In genomic region chr16:85199880-85200279, GRCh38 we compare ENCODE assay signal across 18 cellular contexts.
DNase-seq lines count a peak whose midpoint lies in the region; ATAC-seq and TF ChIP-seq lines count a peak whose summit lies in the region.
"Had no signal": no experiment of that assay in that cellular context is flagged by ENCODE, and none has a peak within 500 bp of the region (broad histone marks: within the 10 kb centered on the region; RNA-seq: fewer than 3 reads in every experiment).

No MANE protein-coding gene starts in this region.

- H2BK15ac ChIP-seq in mesendoderm (replicated peaks; ENCODE audit: low read depth) = no peak overlapping the region

- no peak overlapping the region for H2BK120ac ChIP-seq in mesendoderm (ENCODE audit: low read depth, low read length)

- ATAC-seq in heart right ventricle (no peak), GM18505 (IDR thresholded peaks at IDR 0.05; ENCODE audit: unreplicated experiment) (no peak), HG02973 (IDR thresholded peaks at IDR 0.05; ENCODE audit: unreplicated experiment) (no peak)

- H3K56ac ChIP-seq in mesendoderm (ENCODE audit: low read length) = peak overlapping the region; percentile 15

- peaks cover 5% of the 10 kb centered on the region for H3K79me2 ChIP-seq in mesendoderm (ENCODE audit: control insufficient read depth, insufficient read depth, low read length)

- DNase-seq in left ventricle myocardium inferior (no peak), heart right ventricle (no peak), adrenal gland (no peak), mesendoderm (no peak), type B pancreatic cell (ENCODE audit: extremely low spot score, unreplicated experiment) (no peak), DMS 273 (lab: John Stamatoyannopoulos, UW; ENCODE audit: unreplicated experiment) (no peak)
- DNase-seq: CD4-positive, CD25-positive, alpha-beta regulatory T cell; DMS79 treated with DMSO at 0.1 percent for 48 hours; GDM1; H7; NCI-H1092; NCI-H1694; NCI-H345; NCI-H69; NK-92 treated with Interleukin-12 subunit alpha and Interleukin-12 subunit beta, amount 100 ng/mL, for 24 hours had no signal

- H4K5ac ChIP-seq in mesendoderm (ENCODE audit: low read length) = no peak overlapping the region

- TF ChIP-seq CTCF in left ventricle myocardium inferior (IDR thresholded peaks at IDR 0.05; ENCODE audit: borderline replicate concordance) (no peak), heart right ventricle (IDR thresholded peaks at IDR 0.05) (no peak), adrenal gland (IDR thresholded peaks at IDR 0.05) (no peak), type B pancreatic cell (conservative IDR thresholded peaks at IDR 0.05) (no peak)

- no peak overlapping the region for H2BK5ac ChIP-seq in mesendoderm (ENCODE audit: low read length)

- H3K9me3 ChIP-seq in left ventricle myocardium inferior (replicated peaks) = no peaks in the 10 kb centered on the region
- H3K9me3 ChIP-seq in heart right ventricle = no peaks in the 10 kb centered on the region
- H3K9me3 ChIP-seq in adrenal gland (replicated peaks in 1 of 3) = no peaks in the 10 kb centered on the region

- no peaks in the 10 kb centered on the region for H3K36me3 ChIP-seq in left ventricle myocardium inferior
- no peaks in the 10 kb centered on the region for H3K36me3 ChIP-seq in heart right ventricle
- H3K36me3 ChIP-seq in adrenal gland (replicated peaks in 1 of 2) = no peaks in the 10 kb centered on the region
- no peaks in the 10 kb centered on the region for H3K36me3 ChIP-seq in mesendoderm (ENCODE audit: control insufficient read depth, insufficient read depth, low read length)

- H3K27ac Mint-ChIP-seq in type B pancreatic cell = peak overlapping the region; percentile 65
- H3K27ac Mint-ChIP-seq: CD4-positive, CD25-positive, alpha-beta regulatory T cell had no signal

- peaks cover 65% of the 10 kb centered on the region for H3K4me1 Mint-ChIP-seq in type B pancreatic cell (ENCODE audit: unreplicated experiment)
- H3K4me1 Mint-ChIP-seq: CD4-positive, CD25-positive, alpha-beta regulatory T cell had no signal

- H3K4me1 ChIP-seq in left ventricle myocardium inferior (peaks cover 84% of the 10 kb centered on the region), heart right ventricle (peaks cover 11 to 80% (median 41%) of the 10 kb centered on the region in 9 donors), adrenal gland (replicated peaks in 1 of 2) (peaks cover 61 to 78% of the 10 kb centered on the region in 2 donors), mesendoderm (ENCODE audit: control insufficient read depth, low read depth, low read length) (peaks cover 6% of the 10 kb centered on the region)

- H3K9ac ChIP-seq in mesendoderm (ENCODE audit: low read length) = no peak overlapping the region

- no peaks in the 10 kb centered on the region for H3K9me3 Mint-ChIP-seq in type B pancreatic cell
- H3K9me3 Mint-ChIP-seq: CD4-positive, CD25-positive, alpha-beta regulatory T cell had no signal

- H3K4me3 ChIP-seq in left ventricle myocardium inferior (no peak overlapping the region), heart right ventricle (no peak overlapping the region), adrenal gland (no peak overlapping the region), mesendoderm (ENCODE audit: low read length) (no peak overlapping the region)
- H3K4me3 ChIP-seq: SK-N-MC had no signal

- H3K4me3 Mint-ChIP-seq in type B pancreatic cell = no peak overlapping the region
- H3K4me3 Mint-ChIP-seq: CD4-positive, CD25-positive, alpha-beta regulatory T cell had no signal

- no peaks in the 10 kb centered on the region for H3K27me3 ChIP-seq in left ventricle myocardium inferior (ENCODE audit: low read depth)
- no peaks in the 10 kb centered on the region for H3K27me3 ChIP-seq in heart right ventricle
- H3K27me3 ChIP-seq in adrenal gland = no peaks in the 10 kb centered on the region
- no peaks in the 10 kb centered on the region for H3K27me3 ChIP-seq in mesendoderm (ENCODE audit: insufficient read depth, low read length, poor library complexity)

- intact Hi-C loops in left ventricle myocardium inferior (cut with micrococcal nuclease) (no loop called here), heart right ventricle (cut with DNase I) (no loop called here), adrenal gland (cut with DNase I) (no loop called here)

- H3K36me3 Mint-ChIP-seq in type B pancreatic cell = no peaks in the 10 kb centered on the region
- H3K36me3 Mint-ChIP-seq: CD4-positive, CD25-positive, alpha-beta regulatory T cell had no signal

- no peak overlapping the region for H2AK5ac ChIP-seq in mesendoderm (ENCODE audit: low read length)

- H3K23ac ChIP-seq in mesendoderm (ENCODE audit: low read length) = no peak overlapping the region

- H3K4ac ChIP-seq in mesendoderm (ENCODE audit: low read depth, low read length) = no peak overlapping the region

- H3K79me1 ChIP-seq in mesendoderm (ENCODE audit: low read length) = peaks cover 19% of the 10 kb centered on the region

- 67 to 86% methylated on average over 9 of the region's 9 CpGs for WGBS in heart right ventricle, 2 donors
- WGBS in adrenal gland, 4 donors = 87 to 92% (median 90%) methylated on average over 9 of the region's 9 CpGs
- no CpG with 5 or more reads among the region's 9 CpGs for WGBS in mesendoderm (ENCODE audit: extremely low coverage, insufficient coverage, low lambda C conversion rate)

- no peak overlapping the region for H3K18ac ChIP-seq in mesendoderm (ENCODE audit: low read length)

- no peaks in the 10 kb centered on the region for H3K27me3 Mint-ChIP-seq in type B pancreatic cell
- H3K27me3 Mint-ChIP-seq: CD4-positive, CD25-positive, alpha-beta regulatory T cell had no signal

- H3K27ac ChIP-seq in left ventricle myocardium inferior (replicated peaks) = peak overlapping the region; percentile 28
- H3K27ac ChIP-seq in heart right ventricle = no peak overlapping the region
- H3K27ac ChIP-seq in adrenal gland = peak overlapping the region in 4 of 5 donors; percentile 90 to 96 (median 94)
- no peak overlapping the region for H3K27ac ChIP-seq in mesendoderm (ENCODE audit: low read depth, low read length)
- H3K27ac ChIP-seq: SK-N-MC had no signal

- TF ChIP-seq POLR2A in adrenal gland (IDR thresholded peaks at IDR 0.05) (no peak), GM18505 (IDR thresholded peaks at IDR 0.05; ENCODE audit: borderline replicate concordance, extremely low read depth, insufficient read depth, insufficient read length) (no peak)

- no peak overlapping the region for H3K4me2 ChIP-seq in mesendoderm (ENCODE audit: low read length)

- H4K8ac ChIP-seq in mesendoderm (ENCODE audit: low read depth, low read length) = no peak overlapping the region

Comparison
In these comparisons a context has a peak if more than half of its experiments do, and no peak if none do; other contexts are left out.
1. H3K27ac ChIP-seq: peak in left ventricle myocardium inferior (single experiment) and adrenal gland (4 of 5); none in heart right ventricle (0 of 10) and mesendoderm (single experiment).